In genomic region chr2:64012115-64012514, GRCh38 we compare ENCODE assay signal across 23 cellular contexts. TPM values are rescaled to one million over a fixed set of nuclear protein-coding genes. Genes with fewer than 3 reads are reported as not detected.
DNase-seq lines count a peak whose midpoint lies in the region; ATAC-seq, FAIRE-seq and TF ChIP-seq lines count a peak whose summit lies in the region.
"Had no signal": no experiment of that assay in that cellular context is flagged by ENCODE, and none has a peak within 500 bp of the region (broad histone marks: within the 10 kb centered on the region; RNA-seq: fewer than 3 reads in every experiment).

No MANE protein-coding gene starts in this region.

- WGBS in GM12878 (ENCODE audit: insufficient coverage, insufficient replicate concordance, low lambda C conversion rate, missing lambda C conversion rate): 95% methylated on average over 2 of the region's 2 CpGs

- H3K9me3 Mint-ChIP-seq in activated T-cell treated with anti-CD3 and anti-CD28 coated beads, Interleukin-2, amount 50 U/mL, for 24 hours: no peaks in the 10 kb centered on the region
- H3K9me3 Mint-ChIP-seq in stimulated activated naive CD8-positive, alpha-beta T cell treated with anti-CD3 and anti-CD28 coated beads, Interleukin-15, amount 100 ng/mL, for 72 hours: no peaks in the 10 kb centered on the region
- no peaks in the 10 kb centered on the region for H3K9me3 Mint-ChIP-seq in stimulated activated naive CD8-positive, alpha-beta T cell treated with anti-CD3 and anti-CD28 coated beads, Interleukin-15, Interleukin-2, amounts not matched to agents 100 ng/mL and 50 ng/mL, for 24 hours
- H3K9me3 Mint-ChIP-seq: HFFc6 had no signal

- no peak overlapping the region for H3K4me3 ChIP-seq in GM12878

- peak overlapping the region; percentile 4 for H3K27ac Mint-ChIP-seq in activated T-cell treated with anti-CD3 and anti-CD28 coated beads, Interleukin-2, amount 50 U/mL, for 24 hours
- peak overlapping the region in 1 of 2 donors; percentile 60 for H3K27ac Mint-ChIP-seq in stimulated activated naive CD8-positive, alpha-beta T cell treated with anti-CD3 and anti-CD28 coated beads, Interleukin-15, amount 100 ng/mL, for 72 hours
- H3K27ac Mint-ChIP-seq in stimulated activated naive CD8-positive, alpha-beta T cell treated with anti-CD3 and anti-CD28 coated beads, Interleukin-15, Interleukin-2, amounts not matched to agents 100 ng/mL and 50 ng/mL, for 24 hours: peak overlapping the region; percentile 12
- H3K27ac Mint-ChIP-seq: CD4-positive, CD25-positive, alpha-beta regulatory T cell; HFFc6 had no signal

- no peak for TF ChIP-seq RAD21 in GM12878 (IDR thresholded peaks at IDR 0.05; ENCODE audit: insufficient read depth, low read depth, low read length)

- no peaks in the 10 kb centered on the region for H3K9me3 ChIP-seq in GM12878 (replicated peaks; ENCODE audit: control insufficient read depth, insufficient read depth, low read length)
- H3K9me3 ChIP-seq: BE2C had no signal

- ATAC-seq in stimulated activated naive CD8-positive, alpha-beta T cell treated with anti-CD3 and anti-CD28 coated beads, Interleukin-15, Interleukin-2, amounts not matched to agents 100 U/mL and 50 U/mL, for 24 hours: peak; percentile 69
- ATAC-seq in stimulated activated naive CD8-positive, alpha-beta T cell treated with anti-CD3 and anti-CD28 coated beads, Interleukin-15, amount 100 ng/mL, for 72 hours: no peak
- ATAC-seq in GM12878 (peak; percentile 45; the same call in 2 of the 3 replicates), GM21529 (IDR thresholded peaks at IDR 0.05; ENCODE audit: unreplicated experiment) (no peak), GM21528 (IDR thresholded peaks at IDR 0.05; ENCODE audit: low FRiP score, unreplicated experiment) (no peak)
- ATAC-seq: PC-3 had no signal

- no peaks in the 10 kb centered on the region for H3K36me3 ChIP-seq in GM12878 (ENCODE audit: control insufficient read depth in 2 of 2, insufficient read depth in 2 of 2, low read length in 1 of 2)
- H3K36me3 ChIP-seq: BE2C had no signal

- H3K4me2 ChIP-seq in GM12878 (ENCODE audit: control insufficient read depth, insufficient read depth): no peak overlapping the region

- no peak overlapping the region for H3K4me3 Mint-ChIP-seq in activated T-cell treated with anti-CD3 and anti-CD28 coated beads, Interleukin-2, amount 50 U/mL, for 24 hours
- no peak overlapping the region for H3K4me3 Mint-ChIP-seq in stimulated activated naive CD8-positive, alpha-beta T cell treated with anti-CD3 and anti-CD28 coated beads, Interleukin-15, amount 100 ng/mL, for 72 hours
- H3K4me3 Mint-ChIP-seq in stimulated activated naive CD8-positive, alpha-beta T cell treated with anti-CD3 and anti-CD28 coated beads, Interleukin-15, Interleukin-2, amounts not matched to agents 100 ng/mL and 50 ng/mL, for 24 hours: no peak overlapping the region
- H3K4me3 Mint-ChIP-seq: HFFc6 had no signal

- POLR2A ChIA-PET in GM12878 (lab: Charles Lee): no interaction called here

- BruUV-seq in GM12878 (replicated peaks; lab: Mats Ljungman, UMichigan): no TSS peak

- FAIRE-seq in GM12878 (lab: Jason Lieb, UNC): peak; percentile 68
- FAIRE-seq: G401.6, GM19239 had no signal

- H3K27me3 Mint-ChIP-seq in activated T-cell treated with anti-CD3 and anti-CD28 coated beads, Interleukin-2, amount 50 U/mL, for 24 hours: no peaks in the 10 kb centered on the region
- H3K27me3 Mint-ChIP-seq in stimulated activated naive CD8-positive, alpha-beta T cell treated with anti-CD3 and anti-CD28 coated beads, Interleukin-15, amount 100 ng/mL, for 72 hours: no peaks in the 10 kb centered on the region
- no peaks in the 10 kb centered on the region for H3K27me3 Mint-ChIP-seq in stimulated activated naive CD8-positive, alpha-beta T cell treated with anti-CD3 and anti-CD28 coated beads, Interleukin-15, Interleukin-2, amounts not matched to agents 100 ng/mL and 50 ng/mL, for 24 hours
- H3K27me3 Mint-ChIP-seq: CD4-positive, CD25-positive, alpha-beta regulatory T cell had no signal

- no peak for TF ChIP-seq CTCF in GM12878 (IDR thresholded peaks at IDR 0.05 in 2 of 3, conservative IDR thresholded peaks at IDR 0.05 in 1 of 3; ENCODE audit: control insufficient read depth in 2 of 3, extremely low read depth in 1 of 3, insufficient read depth in 1 of 3, low read depth in 3 of 3, low read length in 3 of 3)

- CTCF ChIA-PET in GM12878 (lab: Yijun Ruan, JAX): no interaction called here

- H3K4me1 ChIP-seq in GM12878 (ENCODE audit: control insufficient read depth, insufficient read depth, low read length): no peaks in the 10 kb centered on the region

- H2AFZ ChIP-seq in GM12878 (ENCODE audit: control insufficient read depth, low read depth, low read length): no peak overlapping the region

- H3K79me2 ChIP-seq in GM12878 (ENCODE audit: control insufficient read depth, insufficient read depth, low read length): peaks cover 30% of the 10 kb centered on the region

- TF ChIP-seq EP300 in GM12878 (IDR thresholded peaks at IDR 0.05; ENCODE audit: borderline replicate concordance in 1 of 2, control insufficient read depth in 1 of 2, low read depth in 2 of 2, low read length in 2 of 2): no peak

- SMC1A ChIA-PET in GM12878 (lab: Charles Lee; ENCODE audit: uncharacterized antibody, unreplicated experiment): interaction anchor here (0.9 to 1.3 kb wide), 2 partner anchors 9 to 36 kb away, joined by 3 to 5 read pairs; no protein-coding TSS in a partner anchor

- H3K27me3 ChIP-seq in GM12878 (replicated peaks in 1 of 2; ENCODE audit: control insufficient read depth in 2 of 2, insufficient read depth in 2 of 2, low read length in 1 of 2): no peaks in the 10 kb centered on the region
- H3K27me3 ChIP-seq: BE2C had no signal

- H3K9ac ChIP-seq in GM12878 (ENCODE audit: control insufficient read depth, insufficient read depth, low read length): no peak overlapping the region

- RAD21 ChIA-PET in GM12878 (lab: Charles Lee; ENCODE audit: unreplicated experiment): interaction anchor here (0.7 to 1.0 kb wide), 2 partner anchors 314 to 545 kb away, joined by 3 read pairs; no protein-coding TSS in a partner anchor

- peaks cover 11% of the 10 kb centered on the region for H3K36me3 Mint-ChIP-seq in activated T-cell treated with anti-CD3 and anti-CD28 coated beads, Interleukin-2, amount 50 U/mL, for 24 hours (ENCODE audit: low read depth)
- peaks cover 8% of the 10 kb centered on the region for H3K36me3 Mint-ChIP-seq in stimulated activated naive CD8-positive, alpha-beta T cell treated with anti-CD3 and anti-CD28 coated beads, Interleukin-15, Interleukin-2, amounts not matched to agents 100 ng/mL and 50 ng/mL, for 24 hours (ENCODE audit: low read depth)

- H4K20me1 ChIP-seq in GM12878 (ENCODE audit: control insufficient read depth, insufficient read depth): no peaks in the 10 kb centered on the region

- H3K4me1 Mint-ChIP-seq in activated T-cell treated with anti-CD3 and anti-CD28 coated beads, Interleukin-2, amount 50 U/mL, for 24 hours (ENCODE audit: low read depth): peaks cover 46% of the 10 kb centered on the region
- peaks cover 41% of the 10 kb centered on the region for H3K4me1 Mint-ChIP-seq in stimulated activated naive CD8-positive, alpha-beta T cell treated with anti-CD3 and anti-CD28 coated beads, Interleukin-15, amount 100 ng/mL, for 72 hours
- H3K4me1 Mint-ChIP-seq in stimulated activated naive CD8-positive, alpha-beta T cell treated with anti-CD3 and anti-CD28 coated beads, Interleukin-15, Interleukin-2, amounts not matched to agents 100 ng/mL and 50 ng/mL, for 24 hours (ENCODE audit: low read depth): peaks cover 47% of the 10 kb centered on the region

- no peak for TF ChIP-seq POLR2A in GM12878 (IDR thresholded peaks at IDR 0.05; ENCODE audit: low read depth, low read length)

- no peak overlapping the region for H3K27ac ChIP-seq in GM12878 (ENCODE audit: control insufficient read depth, insufficient read depth)

- DNase-seq in activated T-cell treated with anti-CD3 and anti-CD28 coated beads, Interleukin-2, amount 50 U/mL, for 24 hours: no peak
- DNase-seq in activated T-cell treated with anti-CD3 and anti-CD28 coated beads for 4 hours (no peak), GM12878 (ENCODE audit: low read depth, low spot score) (no peak)
- no peak for DNase-seq in stimulated activated naive CD8-positive, alpha-beta T cell treated with anti-CD3 and anti-CD28 coated beads, Interleukin-15, Interleukin-2, amounts not matched to agents 100 U/mL and 50 U/mL, for 24 hours
- DNase-seq in stimulated activated naive CD8-positive, alpha-beta T cell treated with anti-CD3 and anti-CD28 coated beads, Interleukin-15, amount 100 ng/mL, for 72 hours: no peak
- DNase-seq: BE2C; CD4-positive, CD25-positive, alpha-beta regulatory T cell; COR-L47; DMS 273 treated with DMSO at 0.1 percent for 48 hours; DND-41; HFFc6; NCI-H1436 treated with DMSO at 0.1 percent for 48 hours; NCI-H2029 treated with DMSO at 0.1 percent for 48 hours; NCI-H2171; NCI-H526; PC-3; RPMI8226; SIG-M5 had no signal

- intact Hi-C loops in GM12878 (cut with micrococcal nuclease; ENCODE audit: unreplicated experiment): no loop called here

- in situ Hi-C loops in GM12878 (cut with MboI): no loop called here

TF ChIP-seq in GM12878, 131 proteins besides CTCF, POLR2A, EP300 and RAD21 (continues in another document):
- TF ChIP-seq SUPT20H (IDR thresholded peaks at IDR 0.05; ENCODE audit: borderline replicate concordance, control insufficient read depth, low read depth, low read length) (no peak), NFXL1 (IDR thresholded peaks at IDR 0.05; ENCODE audit: borderline replicate concordance) (no peak), SMAD5 (IDR thresholded peaks at IDR 0.05; ENCODE audit: low read depth) (no peak), YY1 (IDR thresholded peaks at IDR 0.05; ENCODE audit: low read depth, low read length) (no peak), RELA (IDR thresholded peaks at IDR 0.05; ENCODE audit: borderline replicate concordance, partially characterized antibody) (no peak), RCOR1 (conservative IDR thresholded peaks at IDR 0.05; ENCODE audit: low read depth, low read length) (no peak)

RNA-seq across cellular contexts. Expression of gene VPS54, which starts 7.1 kb away (rescaled TPM):
- 33.2 and 34.1 TPM in 2 replicates for total RNA-seq in GM12878 (2013; cell fraction: nucleolus; rRNA removed)
- total RNA-seq in GM12878 (2014; rRNA removed) (11.7 and 14.8 TPM in 2 replicates), GM12878 (2014; rRNA removed; fragmentation: Illumina TruSeq; extraction: Trizol) (15.3 and 15.9 TPM in 2 replicates), GM12878 (2021) (9.5 and 9.7 TPM in 2 replicates)
- polyA plus RNA-seq in GM12878 (2011; ENCODE audit: low read depth): 4.0 TPM
- polyA plus RNA-seq in GM12878 (2011; rRNA removed) (16.2 and 25.4 TPM in 2 replicates), GM12878 (2014; fragmentation: Illumina TruSeq; extraction: Trizol) (12.7 and 17.6 TPM in 2 replicates), GM12878 (2014; fragmentation: Nextera tagmentation; extraction: Ambion mirVana) (1 to 10 TPM; 3.3 to 7.0 TPM), GM12878 (2014; rRNA removed) (7.2 and 9.1 TPM in 2 replicates), GM12878 (2016; fragmentation: Nextera tagmentation; extraction: Ambion mirVana) (1 to 10 TPM; 1.6 to 6.4 TPM)
- 4.7 and 5.6 TPM in 2 replicates for polyA plus RNA-seq in GM12878 (2011; cell fraction: cytosol; rRNA removed)
- 9.1 and 11.8 TPM in 2 replicates for polyA plus RNA-seq in GM12878 (2011; cell fraction: nucleus; rRNA removed)
- 7.7 and 9.7 TPM in 2 replicates for polyA plus RNA-seq in GM12878 (2012)
- 13.4 and 19.7 TPM in 2 replicates for polyA minus RNA-seq in GM12878 (2011; rRNA and poly(A)+ RNA removed)
- polyA minus RNA-seq in GM12878 (2011; cell fraction: cytosol; rRNA and poly(A)+ RNA removed): 5.3 and 7.1 TPM in 2 replicates
- polyA minus RNA-seq in GM12878 (2011; cell fraction: nucleus; rRNA and poly(A)+ RNA removed): 9.6 and 13.0 TPM in 2 replicates

Comparison
In these comparisons a context has a peak if more than half of its experiments do, and no peak if none do; other contexts are left out.
1. ATAC-seq: peak in stimulated activated naive CD8-positive, alpha-beta T cell treated with anti-CD3 and anti-CD28 coated beads, Interleukin-15, Interleukin-2, amounts not matched to agents 100 U/mL and 50 U/mL, for 24 hours (single experiment) and GM12878 (single experiment); none in stimulated activated naive CD8-positive, alpha-beta T cell treated with anti-CD3 and anti-CD28 coated beads, Interleukin-15, amount 100 ng/mL, for 72 hours (single experiment), GM21529 (single experiment) and GM21528 (single experiment).